Comparison of ENCODE assay signal across 20 cellular contexts in the genomic region with DNA sequence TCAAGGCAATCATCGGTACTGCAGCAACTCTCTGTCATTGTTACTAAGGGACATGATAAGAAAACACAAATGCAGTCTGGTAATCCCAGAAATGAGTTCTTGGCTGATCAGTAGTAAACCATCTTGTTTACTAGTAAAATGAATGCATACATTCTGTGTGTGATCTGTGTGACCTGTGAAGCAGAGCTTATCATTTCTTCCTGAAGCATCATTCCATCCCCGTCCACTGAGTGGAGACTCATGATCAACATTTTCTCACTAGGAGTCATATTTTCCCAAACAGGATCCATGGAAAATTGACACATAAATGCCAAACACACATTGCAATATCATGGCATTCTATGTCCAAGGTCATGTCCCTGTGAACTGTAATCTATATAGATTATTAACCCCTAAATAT.
A peak's percentile ranks its signal among the peaks of the same experiment; 100 is the strongest.
DNase-seq lines count a peak whose midpoint lies in the region; ATAC-seq, FAIRE-seq and TF ChIP-seq lines count a peak whose summit lies in the region.
"Had no signal": no experiment of that assay in that cellular context is flagged by ENCODE, and none has a peak within 500 bp of the region (broad histone marks: within the 10 kb centered on the region; RNA-seq: fewer than 3 reads in every experiment).

No MANE protein-coding gene starts in this region.

- in situ Hi-C loops in SK-MEL-5 (cut with HindIII; ENCODE audit: low pct_unique_long_range_greater_than_20kb, low sequenced_read_pairs): no loop called here

- H3K27ac ChIP-seq in foreskin keratinocyte: no peak overlapping the region
- H3K27ac ChIP-seq: KMS-11 had no signal

- no peak for TF ChIP-seq POLR2A in GM12891 (IDR thresholded peaks at IDR 0.05; ENCODE audit: low read depth, low read length)

- ATAC-seq in foreskin keratinocyte: no peak
- ATAC-seq: GM23338 had no signal

- H3K4me1 ChIP-seq in foreskin keratinocyte: no peaks in the 10 kb centered on the region

- no peak for FAIRE-seq in D721Med (lab: Jason Lieb, UNC)
- no peak for FAIRE-seq in GM12891 (lab: Jason Lieb, UNC)
- FAIRE-seq: RCC 7860 had no signal

- TF ChIP-seq CTCF in D721Med (IDR thresholded peaks at IDR 0.05; ENCODE audit: insufficient read depth, missing control alignments): peak; percentile 23
- TF ChIP-seq CTCF in LNCAP (IDR thresholded peaks at IDR 0.05): peak; percentile 19; the same call in 1 of the 2 replicates
- TF ChIP-seq CTCF in foreskin keratinocyte (conservative IDR thresholded peaks at IDR 0.05): peak; percentile 32

- DNase-seq in D721Med (ENCODE audit: insufficient read length, low spot score) (no peak), SK-MEL-5 (ENCODE audit: low read depth, low spot score) (peak; percentile 30), foreskin keratinocyte (no peak), Kasumi-1 (lab: John Stamatoyannopoulos, UW) (no peak), GM12891 (ENCODE audit: insufficient read length, low spot score) (no peak), superior temporal gyrus (ENCODE audit: extremely low spot score) (no peak)
- DNase-seq in activated CD4-positive, alpha-beta T cell treated with anti-CD3 and anti-CD28 coated beads for 1 hour: no peak
- DNase-seq: DMS79, MG63, NCI-H1048, NCI-H1417 treated with DMSO at 0.1 percent for 48 hours, NCI-H187, NCI-H2227 treated with DMSO at 0.1 percent for 48 hours, NCI-H510A treated with DMSO at 0.1 percent for 48 hours, NCI-H82, Right ventricle myocardium superior had no signal

- H3K27me3 ChIP-seq in foreskin keratinocyte: no peaks in the 10 kb centered on the region
- H3K27me3 ChIP-seq: MG63 had no signal

TF ChIP-seq in GM12891, 5 proteins besides CTCF, POLR2A, EP300 and RAD21:
- TF ChIP-seq POLR2AphosphoS5 (IDR thresholded peaks at IDR 0.05; ENCODE audit: low read depth, low read length) (no peak), TAF1 (IDR thresholded peaks at IDR 0.05; ENCODE audit: low read depth, low read length) (no peak)
